Comparison of ENCODE assay signal across 21 cellular contexts in the genomic region with DNA sequence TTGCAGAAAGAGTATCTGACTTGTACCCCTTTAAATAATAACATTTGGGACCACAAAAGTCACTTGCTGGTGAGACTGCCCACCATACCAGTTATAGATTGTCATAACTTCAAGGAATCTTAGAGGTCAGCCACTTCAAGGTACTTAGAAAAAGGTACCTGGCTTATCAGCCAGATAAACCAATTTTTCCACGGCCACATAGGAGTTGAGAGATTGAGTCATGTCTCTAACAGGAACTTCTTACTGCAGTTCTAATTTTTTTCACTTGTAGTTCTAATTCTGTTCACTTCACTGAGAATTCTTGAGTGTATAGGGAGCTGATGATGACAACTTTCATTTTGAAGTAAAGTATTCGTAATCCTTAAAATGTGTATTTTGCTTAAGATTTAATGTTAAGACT.
DNase-seq lines count a peak whose midpoint lies in the region; ATAC-seq and TF ChIP-seq lines count a peak whose summit lies in the region.
"Had no signal": no experiment of that assay in that cellular context is flagged by ENCODE, and none has a peak within 500 bp of the region (broad histone marks: within the 10 kb centered on the region; RNA-seq: fewer than 3 reads in every experiment).

No MANE protein-coding gene starts in this region.

- CTCF ChIA-PET in activated CD4-positive, alpha-beta memory T cell treated with anti-CD3 and anti-CD28 coated beads for 36 hours (lab: Charles Lee): no interaction called here
- CTCF ChIA-PET in WTC11 (lab: Charles Lee): no interaction called here

- intact Hi-C loops in activated CD4-positive, alpha-beta memory T cell treated with anti-CD3 and anti-CD28 coated beads for 36 hours (cut with micrococcal nuclease): loop anchor here (1.0 kb wide), 1 partner anchor 24 kb away; no protein-coding TSS in a partner anchor

- H3K27ac Mint-ChIP-seq in activated T-cell treated with anti-CD3 and anti-CD28 coated beads, Interleukin-2, amount 50 U/mL, for 72 hours: peak overlapping the region; percentile 89
- peak overlapping the region; percentile 58 for H3K27ac Mint-ChIP-seq in activated CD4-positive, alpha-beta memory T cell treated with anti-CD3 and anti-CD28 coated beads for 36 hours
- peak overlapping the region; percentile 84 for H3K27ac Mint-ChIP-seq in activated naive CD8-positive, alpha-beta T cell
- no peak overlapping the region for H3K27ac Mint-ChIP-seq in stimulated activated naive CD8-positive, alpha-beta T cell treated with anti-CD3 and anti-CD28 coated beads, Interleukin-15, amount 100 ng/mL, for 72 hours
- H3K27ac Mint-ChIP-seq in WTC11: no peak overlapping the region
- H3K27ac Mint-ChIP-seq: CD14-positive monocyte had no signal

- H3K27me3 ChIP-seq in suprapubic skin: no peaks in the 10 kb centered on the region
- H3K27me3 ChIP-seq: MG63 had no signal

- 95% methylated on average over 2 of the region's 2 CpGs for WGBS in suprapubic skin

- H3K4me3 Mint-ChIP-seq in activated T-cell treated with anti-CD3 and anti-CD28 coated beads, Interleukin-2, amount 50 U/mL, for 72 hours: peak overlapping the region; percentile 36 to 51
- no peak overlapping the region for H3K4me3 Mint-ChIP-seq in activated CD4-positive, alpha-beta memory T cell treated with anti-CD3 and anti-CD28 coated beads for 36 hours
- peak overlapping the region; percentile 39 for H3K4me3 Mint-ChIP-seq in activated naive CD8-positive, alpha-beta T cell
- peak overlapping the region; percentile 55 for H3K4me3 Mint-ChIP-seq in stimulated activated naive CD8-positive, alpha-beta T cell treated with anti-CD3 and anti-CD28 coated beads, Interleukin-15, amount 100 ng/mL, for 72 hours
- no peak overlapping the region for H3K4me3 Mint-ChIP-seq in WTC11
- H3K4me3 Mint-ChIP-seq: CD14-positive monocyte had no signal

- H3K9me3 ChIP-seq in suprapubic skin: no peaks in the 10 kb centered on the region
- H3K9me3 ChIP-seq: MG63 had no signal

- TF ChIP-seq CTCF in suprapubic skin (IDR thresholded peaks at IDR 0.05) (no peak), WTC11 (IDR thresholded peaks at IDR 0.05) (no peak)

- H3K4me1 Mint-ChIP-seq in activated T-cell treated with anti-CD3 and anti-CD28 coated beads, Interleukin-2, amount 50 U/mL, for 72 hours (ENCODE audit: low read depth): peaks cover 56% of the 10 kb centered on the region
- H3K4me1 Mint-ChIP-seq in activated CD4-positive, alpha-beta memory T cell treated with anti-CD3 and anti-CD28 coated beads for 36 hours (ENCODE audit: low read depth): peaks cover 35% of the 10 kb centered on the region
- peaks cover 55% of the 10 kb centered on the region for H3K4me1 Mint-ChIP-seq in activated naive CD8-positive, alpha-beta T cell (ENCODE audit: low read depth)
- peaks cover 61% of the 10 kb centered on the region for H3K4me1 Mint-ChIP-seq in stimulated activated naive CD8-positive, alpha-beta T cell treated with anti-CD3 and anti-CD28 coated beads, Interleukin-15, amount 100 ng/mL, for 72 hours
- peaks cover 14% of the 10 kb centered on the region for H3K4me1 Mint-ChIP-seq in WTC11

- ATAC-seq in activated T-cell treated with anti-CD3 and anti-CD28 coated beads, Interleukin-2, amount 50 U/mL, for 72 hours (replicated peaks in 1 of 2): peak; percentile 55 to 65
- peak; percentile 55 for ATAC-seq in stimulated activated naive CD8-positive, alpha-beta T cell treated with anti-CD3 and anti-CD28 coated beads, Interleukin-15, amount 100 ng/mL, for 72 hours
- no peak for ATAC-seq in WTC11
- ATAC-seq: PC-3 had no signal

- H3K27me3 Mint-ChIP-seq in activated T-cell treated with anti-CD3 and anti-CD28 coated beads, Interleukin-2, amount 50 U/mL, for 72 hours (ENCODE audit: low read depth): no peaks in the 10 kb centered on the region
- no peaks in the 10 kb centered on the region for H3K27me3 Mint-ChIP-seq in activated CD4-positive, alpha-beta memory T cell treated with anti-CD3 and anti-CD28 coated beads for 36 hours
- H3K27me3 Mint-ChIP-seq in activated naive CD8-positive, alpha-beta T cell: no peaks in the 10 kb centered on the region
- H3K27me3 Mint-ChIP-seq in stimulated activated naive CD8-positive, alpha-beta T cell treated with anti-CD3 and anti-CD28 coated beads, Interleukin-15, amount 100 ng/mL, for 72 hours: no peaks in the 10 kb centered on the region
- H3K27me3 Mint-ChIP-seq in WTC11 (ENCODE audit: low read depth): no peaks in the 10 kb centered on the region

- TF ChIP-seq POLR2A in suprapubic skin (IDR thresholded peaks at IDR 0.05): no peak

- POLR2A ChIA-PET in activated CD4-positive, alpha-beta memory T cell treated with anti-CD3 and anti-CD28 coated beads for 36 hours (lab: Charles Lee): no interaction called here
- POLR2A ChIA-PET in WTC11 (lab: Charles Lee): no interaction called here

- no peaks in the 10 kb centered on the region for H3K36me3 ChIP-seq in suprapubic skin
- H3K36me3 ChIP-seq: MG63 had no signal

- peaks cover 19% of the 10 kb centered on the region for H3K4me1 ChIP-seq in suprapubic skin

- no peak overlapping the region for H3K27ac ChIP-seq in suprapubic skin
- H3K27ac ChIP-seq: KMS-11, RWPE1 had no signal

- no peaks in the 10 kb centered on the region for H3K9me3 Mint-ChIP-seq in activated T-cell treated with anti-CD3 and anti-CD28 coated beads, Interleukin-2, amount 50 U/mL, for 72 hours
- no peaks in the 10 kb centered on the region for H3K9me3 Mint-ChIP-seq in activated CD4-positive, alpha-beta memory T cell treated with anti-CD3 and anti-CD28 coated beads for 36 hours
- H3K9me3 Mint-ChIP-seq in activated naive CD8-positive, alpha-beta T cell (ENCODE audit: low read depth): no peaks in the 10 kb centered on the region
- no peaks in the 10 kb centered on the region for H3K9me3 Mint-ChIP-seq in stimulated activated naive CD8-positive, alpha-beta T cell treated with anti-CD3 and anti-CD28 coated beads, Interleukin-15, amount 100 ng/mL, for 72 hours
- H3K9me3 Mint-ChIP-seq in WTC11: no peaks in the 10 kb centered on the region

- H3K4me3 ChIP-seq in suprapubic skin: no peak overlapping the region
- H3K4me3 ChIP-seq: MG63 had no signal

- peak in 1 of 2 donors; percentile 10 for DNase-seq in activated T-cell treated with anti-CD3 and anti-CD28 coated beads, Interleukin-2, amount 50 U/mL, for 72 hours
- no peak for DNase-seq in activated T-cell treated with anti-CD3 and anti-CD28 coated beads for 4 hours
- DNase-seq in activated CD4-positive, alpha-beta memory T cell treated with anti-CD3 and anti-CD28 coated beads for 36 hours: no peak
- no peak for DNase-seq in stimulated activated naive CD8-positive, alpha-beta T cell treated with anti-CD3 and anti-CD28 coated beads, Interleukin-15, amount 100 ng/mL, for 72 hours
- no peak for DNase-seq in suprapubic skin (ENCODE audit: low spot score in 2 of 2)
- no peak for DNase-seq in WTC11 (ENCODE audit: low spot score)
- DNase-seq: ACHN, AML-193, COR-L47, GF-D8, H7, MG63, NCI-H1092 treated with DMSO at 0.1 percent for 48 hours, NCI-H2081 treated with DMSO at 0.1 percent for 48 hours, NCI-H510A, NCI-H774, PC-3 had no signal

- no peak for TF ChIP-seq EP300 in suprapubic skin (IDR thresholded peaks at IDR 0.05)

- H3K36me3 Mint-ChIP-seq in activated T-cell treated with anti-CD3 and anti-CD28 coated beads, Interleukin-2, amount 50 U/mL, for 72 hours (ENCODE audit: insufficient read depth in 2 of 2): no peaks in the 10 kb centered on the region
- H3K36me3 Mint-ChIP-seq in activated CD4-positive, alpha-beta memory T cell treated with anti-CD3 and anti-CD28 coated beads for 36 hours: no peaks in the 10 kb centered on the region
- H3K36me3 Mint-ChIP-seq in activated naive CD8-positive, alpha-beta T cell: peaks cover 6% of the 10 kb centered on the region
- no peaks in the 10 kb centered on the region for H3K36me3 Mint-ChIP-seq in WTC11
- H3K36me3 Mint-ChIP-seq: CD14-positive monocyte had no signal

TF ChIP-seq in WTC11, 78 proteins besides CTCF, POLR2A, EP300 and RAD21 (continues in another document):
- TF ChIP-seq JAZF1 (CRISPR knock-in tag; IDR thresholded peaks at IDR 0.05) (no peak), USF2 (CRISPR knock-in tag; IDR thresholded peaks at IDR 0.05) (no peak), SOX15 (CRISPR knock-in tag; IDR thresholded peaks at IDR 0.05) (no peak), NFYB (CRISPR knock-in tag; conservative IDR thresholded peaks at IDR 0.05; ENCODE audit: low read depth) (no peak), ZNF671 (CRISPR knock-in tag; IDR thresholded peaks at IDR 0.05) (no peak), HMGA2 (CRISPR knock-in tag; IDR thresholded peaks at IDR 0.05) (no peak), GABPB1 (CRISPR knock-in tag; IDR thresholded peaks at IDR 0.05) (no peak), TEAD1 (CRISPR knock-in tag; IDR thresholded peaks at IDR 0.05) (no peak), ZNF263 (CRISPR knock-in tag; IDR thresholded peaks at IDR 0.05; ENCODE audit: low read depth) (no peak)
- TF ChIP-seq, protein P1, sequence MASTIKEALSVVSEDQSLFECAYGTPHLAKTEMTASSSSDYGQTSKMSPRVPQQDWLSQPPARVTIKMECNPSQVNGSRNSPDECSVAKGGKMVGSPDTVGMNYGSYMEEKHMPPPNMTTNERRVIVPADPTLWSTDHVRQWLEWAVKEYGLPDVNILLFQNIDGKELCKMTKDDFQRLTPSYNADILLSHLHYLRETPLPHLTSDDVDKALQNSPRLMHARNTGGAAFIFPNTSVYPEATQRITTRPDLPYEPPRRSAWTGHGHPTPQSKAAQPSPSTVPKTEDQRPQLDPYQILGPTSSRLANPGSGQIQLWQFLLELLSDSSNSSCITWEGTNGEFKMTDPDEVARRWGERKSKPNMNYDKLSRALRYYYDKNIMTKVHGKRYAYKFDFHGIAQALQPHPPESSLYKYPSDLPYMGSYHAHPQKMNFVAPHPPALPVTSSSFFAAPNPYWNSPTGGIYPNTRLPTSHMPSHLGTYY (CRISPR knock-in tag; IDR thresholded peaks at IDR 0.05): no peak
- TF ChIP-seq, protein P2, sequence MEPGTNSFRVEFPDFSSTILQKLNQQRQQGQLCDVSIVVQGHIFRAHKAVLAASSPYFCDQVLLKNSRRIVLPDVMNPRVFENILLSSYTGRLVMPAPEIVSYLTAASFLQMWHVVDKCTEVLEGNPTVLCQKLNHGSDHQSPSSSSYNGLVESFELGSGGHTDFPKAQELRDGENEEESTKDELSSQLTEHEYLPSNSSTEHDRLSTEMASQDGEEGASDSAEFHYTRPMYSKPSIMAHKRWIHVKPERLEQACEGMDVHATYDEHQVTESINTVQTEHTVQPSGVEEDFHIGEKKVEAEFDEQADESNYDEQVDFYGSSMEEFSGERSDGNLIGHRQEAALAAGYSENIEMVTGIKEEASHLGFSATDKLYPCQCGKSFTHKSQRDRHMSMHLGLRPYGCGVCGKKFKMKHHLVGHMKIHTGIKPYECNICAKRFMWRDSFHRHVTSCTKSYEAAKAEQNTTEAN (CRISPR knock-in tag; IDR thresholded peaks at IDR 0.05): no peak

Comparison
In these comparisons a context has a peak if more than half of its experiments do, and no peak if none do; other contexts are left out.
1. H3K27ac Mint-ChIP-seq: peak in activated T-cell treated with anti-CD3 and anti-CD28 coated beads, Interleukin-2, amount 50 U/mL, for 72 hours (single experiment), activated CD4-positive, alpha-beta memory T cell treated with anti-CD3 and anti-CD28 coated beads for 36 hours (single experiment) and activated naive CD8-positive, alpha-beta T cell (single experiment); none in stimulated activated naive CD8-positive, alpha-beta T cell treated with anti-CD3 and anti-CD28 coated beads, Interleukin-15, amount 100 ng/mL, for 72 hours (0 of 2) and WTC11 (single experiment).
2. H3K4me3 Mint-ChIP-seq: peak in activated T-cell treated with anti-CD3 and anti-CD28 coated beads, Interleukin-2, amount 50 U/mL, for 72 hours (2 of 2), activated naive CD8-positive, alpha-beta T cell (single experiment) and stimulated activated naive CD8-positive, alpha-beta T cell treated with anti-CD3 and anti-CD28 coated beads, Interleukin-15, amount 100 ng/mL, for 72 hours (2 of 2); none in activated CD4-positive, alpha-beta memory T cell treated with anti-CD3 and anti-CD28 coated beads for 36 hours (single experiment) and WTC11 (single experiment).